1 cellular context compared by ENCODE assay signal in the genomic region with DNA sequence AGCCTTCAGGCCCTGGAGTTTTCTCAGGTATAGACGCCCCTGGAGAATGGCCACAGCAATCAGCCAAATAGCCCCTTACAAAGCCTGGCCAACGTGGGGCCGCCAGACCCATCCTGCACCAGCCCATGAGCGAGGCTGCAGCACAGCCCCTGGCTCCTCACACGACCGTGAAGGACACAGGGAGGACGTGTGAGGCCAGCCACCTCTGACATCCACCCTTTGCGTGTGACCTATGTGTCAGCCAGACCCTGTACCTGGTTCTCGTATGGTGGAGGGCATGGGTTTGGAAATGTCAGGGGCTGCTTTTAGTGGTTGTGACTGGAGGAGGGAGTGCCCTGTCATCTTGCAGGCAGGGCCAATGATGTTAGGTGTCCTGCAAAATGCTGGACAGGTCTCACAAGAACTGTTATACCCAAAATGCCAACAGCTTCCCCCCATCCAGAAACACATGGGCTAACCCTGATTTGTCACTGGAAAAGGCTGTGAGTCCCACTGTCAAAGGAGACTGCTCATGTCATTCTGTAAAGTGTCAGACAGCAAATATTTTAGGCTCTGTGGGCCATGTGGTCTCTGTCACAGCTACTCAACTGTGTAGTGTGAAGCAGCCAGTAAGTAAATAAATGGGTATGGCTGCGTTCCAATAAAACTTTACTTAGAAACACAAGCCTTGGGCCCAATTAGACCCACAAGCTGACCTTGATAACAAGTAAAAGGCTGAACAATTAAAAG.
TF ChIP-seq lines count a peak whose summit lies in the region.

No MANE protein-coding gene starts in this region.

TF ChIP-seq in SK-N-SH treated with all-trans-retinoic acid at 6 μM for 48 hours, 23 proteins besides CTCF, POLR2A, EP300 and RAD21 (continued from another document):
- TF ChIP-seq TCF4 (CRISPR knock-in tag; IDR thresholded peaks at IDR 0.05; ENCODE audit: borderline replicate concordance) = no peak
TF ChIP-seq in SK-N-SH treated with all-trans-retinoic acid at 6 μM for 48 hours: peak in this region for 0.
